1 cellular context compared by ENCODE assay signal in the genomic region with DNA sequence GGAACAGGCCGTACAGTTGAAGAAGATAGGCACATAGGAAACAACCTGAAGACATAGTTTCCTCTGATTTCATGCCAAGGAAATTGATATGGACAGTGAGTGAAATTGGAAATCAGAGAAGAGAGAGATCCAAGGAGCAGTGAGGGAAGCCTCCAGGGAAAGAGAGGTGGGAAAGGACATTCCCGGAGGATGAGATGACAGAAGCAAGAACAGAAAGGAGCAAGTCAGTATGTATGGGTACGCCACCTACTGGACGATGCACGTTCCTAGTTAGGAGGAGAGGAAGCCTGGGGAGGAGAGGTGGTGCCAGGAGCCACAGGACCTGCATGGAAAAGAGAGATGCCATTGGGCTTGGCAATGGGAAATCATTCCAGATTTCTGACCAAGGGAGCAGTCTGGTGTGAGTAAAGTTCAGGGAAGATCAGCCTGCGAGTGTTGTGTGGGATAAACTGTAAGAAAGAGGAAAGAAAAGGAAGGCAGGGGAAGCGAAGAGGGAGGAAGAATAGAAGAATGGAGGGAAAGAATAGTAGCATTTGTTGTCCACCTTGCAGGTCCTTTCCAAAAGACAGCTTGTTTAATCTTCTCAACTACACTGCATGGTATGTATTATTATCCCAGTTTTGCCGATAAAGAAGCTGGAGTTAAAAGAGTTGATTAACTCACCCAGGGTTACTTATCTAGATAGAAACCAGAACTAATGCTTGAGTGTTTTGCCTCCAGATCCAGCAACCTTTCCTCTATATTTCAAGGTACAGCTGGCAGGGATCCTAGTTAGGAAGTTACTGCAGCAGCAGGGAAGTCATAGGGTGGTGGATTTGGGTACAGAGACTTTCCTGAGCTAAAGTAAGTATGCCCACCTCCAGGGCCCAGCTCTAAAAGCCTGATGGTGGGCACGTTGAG.
TF ChIP-seq lines count a peak whose summit lies in the region.

No MANE protein-coding gene starts in this region.

TF ChIP-seq in K562, 482 proteins besides CTCF, POLR2A, EP300 and RAD21 (continued from another document and continues in another):
- no peak for TF ChIP-seq XRCC4 (IDR thresholded peaks at IDR 0.05; ENCODE audit: extremely low read depth, insufficient read depth, insufficient read length)
- TF ChIP-seq MIER1 (IDR thresholded peaks at IDR 0.05; ENCODE audit: low read depth): peak; percentile 39; the same call in 1 of the 2 replicates
- no peak for TF ChIP-seq ELF2 (CRISPR knock-in tag; IDR thresholded peaks at IDR 0.05)
- TF ChIP-seq TBP (optimal IDR thresholded peaks at IDR 0.05; ENCODE audit: low read depth, low read length): no peak
- TF ChIP-seq MCM5 (IDR thresholded peaks at IDR 0.05; ENCODE audit: low read depth): no peak
- TF ChIP-seq KDM4B (IDR thresholded peaks at IDR 0.05; ENCODE audit: borderline replicate concordance in 2 of 2, low read depth in 1 of 2): no peak
- TF ChIP-seq MCM2 (IDR thresholded peaks at IDR 0.05; ENCODE audit: low read depth): no peak
- TF ChIP-seq, protein P1, sequence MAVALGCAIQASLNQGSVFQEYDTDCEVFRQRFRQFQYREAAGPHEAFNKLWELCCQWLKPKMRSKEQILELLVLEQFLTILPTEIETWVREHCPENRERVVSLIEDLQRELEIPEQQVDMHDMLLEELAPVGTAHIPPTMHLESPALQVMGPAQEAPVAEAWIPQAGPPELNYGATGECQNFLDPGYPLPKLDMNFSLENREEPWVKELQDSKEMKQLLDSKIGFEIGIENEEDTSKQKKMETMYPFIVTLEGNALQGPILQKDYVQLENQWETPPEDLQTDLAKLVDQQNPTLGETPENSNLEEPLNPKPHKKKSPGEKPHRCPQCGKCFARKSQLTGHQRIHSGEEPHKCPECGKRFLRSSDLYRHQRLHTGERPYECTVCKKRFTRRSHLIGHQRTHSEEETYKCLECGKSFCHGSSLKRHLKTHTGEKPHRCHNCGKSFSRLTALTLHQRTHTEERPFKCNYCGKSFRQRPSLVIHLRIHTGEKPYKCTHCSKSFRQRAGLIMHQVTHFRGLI (CRISPR knock-in tag; IDR thresholded peaks at IDR 0.05): no peak
- no peak for TF ChIP-seq TCF7L2 (IDR thresholded peaks at IDR 0.05; ENCODE audit: low read depth, low read length)
- TF ChIP-seq NRF1 (conservative IDR thresholded peaks at IDR 0.05 in 1 of 2, IDR thresholded peaks at IDR 0.05 in 1 of 2): no peak
- no peak for TF ChIP-seq NCOR1 (IDR thresholded peaks at IDR 0.05)
- TF ChIP-seq ZNF133 (CRISPR knock-in tag; IDR thresholded peaks at IDR 0.05): no peak
- peak; percentile 80 for TF ChIP-seq EHMT2 (IDR thresholded peaks at IDR 0.05)
- no peak for TF ChIP-seq GTF2B (IDR thresholded peaks at IDR 0.05; ENCODE audit: extremely low read depth, insufficient read length)
- TF ChIP-seq RAD51 (IDR thresholded peaks at IDR 0.05; ENCODE audit: borderline replicate concordance, low read depth): no peak
- 0 out of 4 replicates have a peak, but pooled peaks of 1 of the 2 experiments have one; percentile 30 for TF ChIP-seq TRIM24 (IDR thresholded peaks at IDR 0.05)
- TF ChIP-seq SAP30 (IDR thresholded peaks at IDR 0.05; ENCODE audit: borderline replicate concordance, insufficient read depth, low read depth, low read length, poor library complexity, severe bottlenecking): no peak
- 0 out of 2 replicates have a peak, but pooled peaks have one; percentile 15 for TF ChIP-seq PYGO2 (tag; IDR thresholded peaks at IDR 0.05)
- no peak for TF ChIP-seq TEAD1 (CRISPR knock-in tag; IDR thresholded peaks at IDR 0.05)
- no peak for TF ChIP-seq ZNF263 (CRISPR knock-in tag; IDR thresholded peaks at IDR 0.05; ENCODE audit: borderline replicate concordance)
- TF ChIP-seq ZKSCAN8 (CRISPR knock-in tag; IDR thresholded peaks at IDR 0.05): no peak
- TF ChIP-seq HNRNPL (IDR thresholded peaks at IDR 0.05; ENCODE audit: low read depth, low read length): no peak
- no peak for TF ChIP-seq OTX1 (CRISPR knock-in tag; IDR thresholded peaks at IDR 0.05)
- no peak for TF ChIP-seq MBD1 (CRISPR knock-in tag; IDR thresholded peaks at IDR 0.05)
- no peak for TF ChIP-seq NCOA4 (IDR thresholded peaks at IDR 0.05; ENCODE audit: partially characterized antibody)
- TF ChIP-seq PURB (CRISPR knock-in tag; IDR thresholded peaks at IDR 0.05; ENCODE audit: low read depth): no peak
- TF ChIP-seq ZNF140 (CRISPR knock-in tag; IDR thresholded peaks at IDR 0.05): no peak
- no peak for TF ChIP-seq BDP1 (IDR thresholded peaks at IDR 0.05; ENCODE audit: insufficient read depth, insufficient read length)
- 0 out of 2 replicates have a peak, but pooled peaks have one; percentile 17 for TF ChIP-seq ETV5 (CRISPR knock-in tag; IDR thresholded peaks at IDR 0.05; ENCODE audit: low read depth)
- TF ChIP-seq ZBTB33 (CRISPR knock-in tag; IDR thresholded peaks at IDR 0.05): no peak
- no peak for TF ChIP-seq POLR2AphosphoS5 (IDR thresholded peaks at IDR 0.05; ENCODE audit: control insufficient read depth, insufficient read depth, low read depth, low read length)
- TF ChIP-seq FOXO4 (CRISPR knock-in tag; IDR thresholded peaks at IDR 0.05): no peak
- peak; percentile 81 for TF ChIP-seq SMARCA4 (IDR thresholded peaks at IDR 0.05)
- 0 out of 2 replicates have a peak, but pooled peaks have one; percentile 40 for TF ChIP-seq TRIM28 (IDR thresholded peaks at IDR 0.05)
- TF ChIP-seq, protein P2, sequence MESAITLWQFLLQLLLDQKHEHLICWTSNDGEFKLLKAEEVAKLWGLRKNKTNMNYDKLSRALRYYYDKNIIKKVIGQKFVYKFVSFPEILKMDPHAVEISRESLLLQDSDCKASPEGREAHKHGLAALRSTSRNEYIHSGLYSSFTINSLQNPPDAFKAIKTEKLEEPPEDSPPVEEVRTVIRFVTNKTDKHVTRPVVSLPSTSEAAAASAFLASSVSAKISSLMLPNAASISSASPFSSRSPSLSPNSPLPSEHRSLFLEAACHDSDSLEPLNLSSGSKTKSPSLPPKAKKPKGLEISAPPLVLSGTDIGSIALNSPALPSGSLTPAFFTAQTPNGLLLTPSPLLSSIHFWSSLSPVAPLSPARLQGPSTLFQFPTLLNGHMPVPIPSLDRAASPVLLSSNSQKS (CRISPR knock-in tag; IDR thresholded peaks at IDR 0.05): no peak
- TF ChIP-seq NFXL1 (CRISPR knock-in tag; IDR thresholded peaks at IDR 0.05): no peak
- no peak for TF ChIP-seq EGR1 (conservative IDR thresholded peaks at IDR 0.05)
- no peak for TF ChIP-seq RBBP5 (IDR thresholded peaks at IDR 0.05; ENCODE audit: borderline replicate concordance, insufficient read depth, low read length, poor library complexity, severe bottlenecking)
- peak; percentile 61 to 71 for TF ChIP-seq AFF1 (IDR thresholded peaks at IDR 0.05; ENCODE audit: low read depth in 1 of 2, partially characterized antibody in 2 of 2)
- TF ChIP-seq ZNF445 (CRISPR knock-in tag; IDR thresholded peaks at IDR 0.05; ENCODE audit: low read depth): no peak
- TF ChIP-seq, protein P3, sequence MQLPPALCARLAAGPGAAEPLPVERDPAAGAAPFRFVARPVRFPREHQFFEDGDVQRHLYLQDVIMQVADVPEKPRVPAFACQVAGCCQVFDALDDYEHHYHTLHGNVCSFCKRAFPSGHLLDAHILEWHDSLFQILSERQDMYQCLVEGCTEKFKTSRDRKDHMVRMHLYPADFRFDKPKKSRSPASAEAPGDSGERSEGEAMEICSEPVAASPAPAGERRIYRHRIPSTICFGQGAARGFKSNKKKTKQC (CRISPR knock-in tag; IDR thresholded peaks at IDR 0.05): no peak
- TF ChIP-seq BCOR (IDR thresholded peaks at IDR 0.05): 0 out of 2 replicates have a peak, but pooled peaks have one; percentile 27
- no peak for TF ChIP-seq PHF8 (IDR thresholded peaks at IDR 0.05; ENCODE audit: borderline replicate concordance, low read length)
- TF ChIP-seq NELFE (IDR thresholded peaks at IDR 0.05; ENCODE audit: insufficient read depth, insufficient read length): no peak
